21 cellular contexts compared by ENCODE assay signal in the genomic region with DNA sequence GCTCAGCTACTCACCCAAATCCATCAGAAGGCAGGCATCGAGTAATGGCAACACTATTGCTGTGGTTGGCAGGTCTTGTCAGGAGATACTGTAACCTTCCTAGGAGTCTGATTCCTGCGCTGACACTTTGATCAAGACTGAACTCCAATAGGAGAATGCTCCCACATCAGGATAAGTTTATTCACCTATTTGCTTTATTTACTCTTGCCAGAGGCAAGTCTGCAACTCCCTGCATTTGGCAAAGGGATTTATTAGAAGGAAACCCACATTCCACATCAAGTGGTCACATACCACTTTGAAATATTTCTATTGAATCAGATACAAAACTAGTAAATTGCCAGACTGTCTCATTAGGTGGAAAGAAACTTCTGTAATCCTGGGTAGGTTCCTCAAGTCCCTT. TPM values are rescaled to one million over a fixed set of nuclear protein-coding genes. Genes with fewer than 3 reads are reported as not detected.
DNase-seq lines count a peak whose midpoint lies in the region; ATAC-seq, FAIRE-seq and TF ChIP-seq lines count a peak whose summit lies in the region.
"Had no signal": no experiment of that assay in that cellular context is flagged by ENCODE, and none has a peak within 500 bp of the region (broad histone marks: within the 10 kb centered on the region; RNA-seq: fewer than 3 reads in every experiment).

No MANE protein-coding gene starts in this region.

- H3K27me3 ChIP-seq in bronchial epithelial cell (ENCODE audit: control insufficient read depth, insufficient read depth, low read length) (no peaks in the 10 kb centered on the region), ascending aorta (no peaks in the 10 kb centered on the region)
- H3K27me3 ChIP-seq: adrenal gland, left lung, transverse colon had no signal

- peak overlapping the region; percentile 47 for H3K27ac Mint-ChIP-seq in activated T-cell treated with anti-CD3 and anti-CD28 coated beads, Interleukin-2, amount 50 U/mL, for 24 hours
- H3K27ac Mint-ChIP-seq in osteocyte (ENCODE audit: unreplicated experiment) = peak overlapping the region; percentile 48
- no peak overlapping the region for H3K27ac Mint-ChIP-seq in activated CD4-positive, alpha-beta T cell treated with anti-CD3 and anti-CD28 coated beads for 36 hours
- H3K27ac Mint-ChIP-seq: activated CD8-positive, alpha-beta memory T cell treated with anti-CD3 and anti-CD28 coated beads, Interleukin-2, amount 10 ng/mL, durations not matched to agents 7 days and 5 days; CD4-positive, CD25-positive, alpha-beta regulatory T cell had no signal

- H3K9me3 ChIP-seq in ascending aorta = no peaks in the 10 kb centered on the region
- H3K9me3 ChIP-seq: adrenal gland, left lung, transverse colon had no signal

- ATAC-seq in activated CD4-positive, alpha-beta T cell treated with anti-CD3 and anti-CD28 coated beads for 36 hours = no peak
- ATAC-seq: activated CD8-positive, alpha-beta memory T cell treated with anti-CD3 and anti-CD28 coated beads, Interleukin-2, amount 10 ng/mL, durations not matched to agents 7 days and 5 days; left lung; stimulated activated naive CD8-positive, alpha-beta T cell treated with anti-CD3 and anti-CD28 coated beads, Interleukin-15, Interleukin-2, amounts not matched to agents 100 U/mL and 50 U/mL, for 24 hours had no signal

- POLR2A ChIA-PET in activated CD4-positive, alpha-beta T cell treated with anti-CD3 and anti-CD28 coated beads for 36 hours (lab: Charles Lee) = no interaction called here

- no peaks in the 10 kb centered on the region for H3K27me3 Mint-ChIP-seq in activated T-cell treated with anti-CD3 and anti-CD28 coated beads, Interleukin-2, amount 50 U/mL, for 24 hours
- no peaks in the 10 kb centered on the region for H3K27me3 Mint-ChIP-seq in osteocyte (ENCODE audit: unreplicated experiment)
- no peaks in the 10 kb centered on the region for H3K27me3 Mint-ChIP-seq in activated CD4-positive, alpha-beta T cell treated with anti-CD3 and anti-CD28 coated beads for 36 hours
- H3K27me3 Mint-ChIP-seq: activated CD8-positive, alpha-beta memory T cell treated with anti-CD3 and anti-CD28 coated beads, Interleukin-2, amount 10 ng/mL, durations not matched to agents 7 days and 5 days; CD4-positive, CD25-positive, alpha-beta regulatory T cell had no signal

- DNase-seq in activated T-cell treated with anti-CD3 and anti-CD28 coated beads, Interleukin-2, amount 50 U/mL, for 24 hours = no peak
- no peak for DNase-seq in activated T-cell treated with anti-CD3 and anti-CD28 coated beads, Interleukin-2, amount 50 U/mL, for 48 hours
- DNase-seq in NCI-H226 (peak; percentile 66), bronchial epithelial cell (ENCODE audit: low read depth) (peak; percentile 75), osteocyte (ENCODE audit: extremely low spot score, unreplicated experiment) (no peak), ascending aorta (ENCODE audit: low spot score in 2 of 2) (no peak)
- DNase-seq in activated CD4-positive, alpha-beta T cell treated with anti-CD3 and anti-CD28 coated beads for 36 hours = no peak
- no peak for DNase-seq in activated effector memory CD4-positive, alpha-beta T cell treated with anti-CD3 and anti-CD28 coated beads, Interleukin-2, amount 50 U/mL, for 16 hours
- DNase-seq: 8988T; activated CD4-positive, alpha-beta T cell treated with anti-CD3 and anti-CD28 coated beads for 1 hour; activated CD8-positive, alpha-beta memory T cell treated with anti-CD3 and anti-CD28 coated beads, Interleukin-2, amount 10 ng/mL, durations not matched to agents 7 days and 5 days; activated effector memory CD4-positive, alpha-beta T cell treated with Interleukin-2 at 50 U/mL for 16 hours; CD4-positive, CD25-positive, alpha-beta regulatory T cell; left lung; NCI-H1048; NCI-H2029 treated with DMSO at 0.1 percent for 48 hours; NCI-H524; stimulated activated naive CD8-positive, alpha-beta T cell treated with anti-CD3 and anti-CD28 coated beads, Interleukin-15, Interleukin-2, amounts not matched to agents 100 U/mL and 50 U/mL, for 24 hours; transverse colon had no signal

- H3K4me3 ChIP-seq in bronchial epithelial cell (ENCODE audit: low read depth, low read length) = no peak overlapping the region
- no peak overlapping the region for H3K4me3 ChIP-seq in ascending aorta
- H3K4me3 ChIP-seq: adrenal gland, left lung, transverse colon had no signal

- peaks cover 0 to 16% of the 10 kb centered on the region in 2 donors for H3K4me1 ChIP-seq in ascending aorta

- H3K36me3 ChIP-seq in bronchial epithelial cell (ENCODE audit: control insufficient read depth, insufficient read depth, low read length) (no peaks in the 10 kb centered on the region), ascending aorta (no peaks in the 10 kb centered on the region)
- H3K36me3 ChIP-seq: adrenal gland, left lung, transverse colon had no signal

- no peak overlapping the region for H3K27ac ChIP-seq in ascending aorta
- H3K27ac ChIP-seq: left lung, transverse colon had no signal

- peaks cover 87% of the 10 kb centered on the region for H3K4me1 Mint-ChIP-seq in activated T-cell treated with anti-CD3 and anti-CD28 coated beads, Interleukin-2, amount 50 U/mL, for 24 hours (ENCODE audit: low read depth)
- peaks cover 45% of the 10 kb centered on the region for H3K4me1 Mint-ChIP-seq in osteocyte (ENCODE audit: unreplicated experiment)
- H3K4me1 Mint-ChIP-seq in activated CD4-positive, alpha-beta T cell treated with anti-CD3 and anti-CD28 coated beads for 36 hours = peaks cover 79% of the 10 kb centered on the region

- H3K4me3 Mint-ChIP-seq in activated T-cell treated with anti-CD3 and anti-CD28 coated beads, Interleukin-2, amount 50 U/mL, for 24 hours = no peak overlapping the region
- no peak overlapping the region for H3K4me3 Mint-ChIP-seq in osteocyte (ENCODE audit: unreplicated experiment)
- no peak overlapping the region for H3K4me3 Mint-ChIP-seq in activated CD4-positive, alpha-beta T cell treated with anti-CD3 and anti-CD28 coated beads for 36 hours
- H3K4me3 Mint-ChIP-seq: activated CD8-positive, alpha-beta memory T cell treated with anti-CD3 and anti-CD28 coated beads, Interleukin-2, amount 10 ng/mL, durations not matched to agents 7 days and 5 days had no signal

- H3K9me3 Mint-ChIP-seq in activated T-cell treated with anti-CD3 and anti-CD28 coated beads, Interleukin-2, amount 50 U/mL, for 24 hours = no peaks in the 10 kb centered on the region
- no peaks in the 10 kb centered on the region for H3K9me3 Mint-ChIP-seq in osteocyte (ENCODE audit: unreplicated experiment)
- no peaks in the 10 kb centered on the region for H3K9me3 Mint-ChIP-seq in activated CD4-positive, alpha-beta T cell treated with anti-CD3 and anti-CD28 coated beads for 36 hours (ENCODE audit: low read depth)
- H3K9me3 Mint-ChIP-seq: CD4-positive, CD25-positive, alpha-beta regulatory T cell had no signal

- no peak for TF ChIP-seq CTCF in bronchial epithelial cell (IDR thresholded peaks at IDR 0.05; ENCODE audit: insufficient read depth, low read length, severe bottlenecking)
- TF ChIP-seq CTCF in osteocyte (IDR thresholded peaks at IDR 0.05) = no peak
- no peak for TF ChIP-seq CTCF in ascending aorta (IDR thresholded peaks at IDR 0.05)

- H3K36me3 Mint-ChIP-seq in activated T-cell treated with anti-CD3 and anti-CD28 coated beads, Interleukin-2, amount 50 U/mL, for 24 hours (ENCODE audit: low read depth) = peaks cover 23% of the 10 kb centered on the region
- H3K36me3 Mint-ChIP-seq in osteocyte (ENCODE audit: unreplicated experiment) = no peaks in the 10 kb centered on the region
- peaks cover 13% of the 10 kb centered on the region for H3K36me3 Mint-ChIP-seq in activated CD4-positive, alpha-beta T cell treated with anti-CD3 and anti-CD28 coated beads for 36 hours (ENCODE audit: low read depth)
- H3K36me3 Mint-ChIP-seq: CD4-positive, CD25-positive, alpha-beta regulatory T cell had no signal

- intact Hi-C loops in activated CD4-positive, alpha-beta T cell treated with anti-CD3 and anti-CD28 coated beads for 36 hours (cut with DNase I, micrococcal nuclease) = loop anchor here in 1 of 2 experiments (10.0 kb wide), 1 partner anchor 348 kb away; no protein-coding TSS in a partner anchor
- intact Hi-C loops in ascending aorta (cut with DNase I) = loop anchor here (5.0 kb wide), 1 partner anchor 46 kb away; the partner anchor contains the start of gene ZFAND3

- CTCF ChIA-PET in activated CD4-positive, alpha-beta T cell treated with anti-CD3 and anti-CD28 coated beads for 36 hours (lab: Charles Lee) = interaction anchor here (0.7 kb wide), 1 partner anchor 44 kb away, joined by 4 read pairs; no protein-coding TSS in a partner anchor

- FAIRE-seq in bronchial epithelial cell (lab: Jason Lieb, UNC) = no peak
- FAIRE-seq: GM18507 had no signal

RNA-seq across cellular contexts. Expression of gene ZFAND3, which starts 43.5 kb away (rescaled TPM):
- 25.5 and 41.3 TPM in 2 replicates for total RNA-seq in bronchial epithelial cell
- total RNA-seq in osteocyte = 84.4 and 89.8 TPM in 2 replicates
- 10 to 100 TPM; 34.5 to 47.8 TPM for total RNA-seq in activated CD4-positive, alpha-beta T cell treated with anti-CD3 and anti-CD28 coated beads for 36 hours
- total RNA-seq in ascending aorta = 32.7 TPM

Comparison
In these comparisons a context has a peak if more than half of its experiments do, and no peak if none do; other contexts are left out.
1. DNase-seq: peak in NCI-H226 (single experiment) and bronchial epithelial cell (single experiment); none in activated T-cell treated with anti-CD3 and anti-CD28 coated beads, Interleukin-2, amount 50 U/mL, for 24 hours (single experiment), activated T-cell treated with anti-CD3 and anti-CD28 coated beads, Interleukin-2, amount 50 U/mL, for 48 hours (0 of 2), osteocyte (single experiment), activated CD4-positive, alpha-beta T cell treated with anti-CD3 and anti-CD28 coated beads for 36 hours (single experiment), ascending aorta (0 of 2) and activated effector memory CD4-positive, alpha-beta T cell treated with anti-CD3 and anti-CD28 coated beads, Interleukin-2, amount 50 U/mL, for 16 hours (single experiment).